In the genomic region with DNA sequence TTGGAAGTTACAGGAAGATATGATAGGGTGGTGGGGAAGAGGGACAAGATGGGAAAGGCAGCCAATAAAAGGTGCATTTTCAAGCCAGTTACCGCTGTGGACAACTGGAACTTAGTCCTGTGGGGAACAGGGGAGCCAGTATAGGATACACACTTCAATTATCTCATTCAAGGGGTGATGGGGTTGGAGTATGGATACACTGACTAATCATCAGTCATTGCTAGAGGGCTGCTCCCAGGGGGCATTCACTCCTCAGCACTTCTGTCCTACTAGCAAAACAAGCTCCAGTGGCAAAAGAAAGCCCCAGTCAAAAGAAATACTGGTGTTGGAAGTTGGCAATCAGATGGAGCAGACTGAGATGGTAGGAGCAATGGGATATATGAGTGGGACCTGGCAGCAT, we compare ENCODE assay signal across 1 cellular context.
TF ChIP-seq lines count a peak whose summit lies in the region.

No MANE protein-coding gene starts in this region.

TF ChIP-seq in HCT116, 20 proteins besides CTCF, POLR2A, EP300 and RAD21 (continued from another document):
- no peak for TF ChIP-seq REST (IDR thresholded peaks at IDR 0.05; ENCODE audit: low read depth)
- no peak for TF ChIP-seq EZH2 (IDR thresholded peaks at IDR 0.05)
- no peak for TF ChIP-seq ZFX (IDR thresholded peaks at IDR 0.05)
- TF ChIP-seq ZNF274 (IDR thresholded peaks at IDR 0.05; ENCODE audit: low read depth, low read length) = no peak
- no peak for TF ChIP-seq ELF1 (IDR thresholded peaks at IDR 0.05; ENCODE audit: borderline replicate concordance, low read depth)
- TF ChIP-seq CBX3 (IDR thresholded peaks at IDR 0.05; ENCODE audit: low read depth) = no peak
TF ChIP-seq in HCT116: peak in this region for 0.
